In genomic region chr6:119215309-119215708, GRCh38 we compare ENCODE assay signal across 21 cellular contexts.
DNase-seq lines count a peak whose midpoint lies in the region; ATAC-seq, FAIRE-seq and TF ChIP-seq lines count a peak whose summit lies in the region.
"Had no signal": no experiment of that assay in that cellular context is flagged by ENCODE, and none has a peak within 500 bp of the region (broad histone marks: within the 10 kb centered on the region; RNA-seq: fewer than 3 reads in every experiment).

No MANE protein-coding gene starts in this region.

- intact Hi-C loops in Caco-2 (cut with micrococcal nuclease; ENCODE audit: unreplicated experiment): no loop called here
- intact Hi-C loops in CD14-positive monocyte (cut with micrococcal nuclease): no loop called here

- H3K27me3 Mint-ChIP-seq in Caco-2 (ENCODE audit: insufficient read depth, unreplicated experiment): no peaks in the 10 kb centered on the region
- no peaks in the 10 kb centered on the region for H3K27me3 Mint-ChIP-seq in CD14-positive monocyte (ENCODE audit: low read depth in 3 of 3)
- H3K27me3 Mint-ChIP-seq: CD4-positive, alpha-beta memory T cell had no signal

- H3K4me3 Mint-ChIP-seq in Caco-2 (ENCODE audit: unreplicated experiment) (no peak overlapping the region), CD14-positive monocyte (no peak overlapping the region)
- H3K4me3 Mint-ChIP-seq: CD4-positive, alpha-beta memory T cell had no signal

- POLR2A ChIA-PET in Caco-2 (lab: Charles Lee): no interaction called here

- H3K9me3 ChIP-seq in Caco-2: no peaks in the 10 kb centered on the region
- H3K9me3 ChIP-seq: BLaER1, SJSA1 had no signal

- H3K36me3 Mint-ChIP-seq in Caco-2 (ENCODE audit: insufficient read depth, unreplicated experiment) (no peaks in the 10 kb centered on the region), CD14-positive monocyte (peaks cover 0 to 6% of the 10 kb centered on the region in 2 donors)
- H3K36me3 Mint-ChIP-seq: CD4-positive, alpha-beta memory T cell had no signal

- peaks cover 7% of the 10 kb centered on the region for H3K4me1 Mint-ChIP-seq in Caco-2 (ENCODE audit: low read depth, unreplicated experiment)
- H3K4me1 Mint-ChIP-seq in CD14-positive monocyte: no peaks in the 10 kb centered on the region

- peak; percentile 94 for ATAC-seq in left lobe of liver
- peak; percentile 50 for ATAC-seq in omental fat pad (ENCODE audit: low FRiP score)
- ATAC-seq: HCT116 had no signal

- H3K27me3 ChIP-seq in Caco-2 (replicated peaks; ENCODE audit: control insufficient read depth, insufficient read depth, low read length): no peaks in the 10 kb centered on the region
- H3K27me3 ChIP-seq: BLaER1, SJSA1 had no signal

- peaks cover 9% of the 10 kb centered on the region for H3K4me1 ChIP-seq in Caco-2
- H3K4me1 ChIP-seq: BLaER1, SJSA1 had no signal

- H3K9me3 Mint-ChIP-seq in Caco-2 (ENCODE audit: unreplicated experiment) (no peaks in the 10 kb centered on the region), CD14-positive monocyte (no peaks in the 10 kb centered on the region)

- H3K36me3 ChIP-seq in Caco-2 (ENCODE audit: control insufficient read depth, insufficient read depth, low read length): no peaks in the 10 kb centered on the region
- H3K36me3 ChIP-seq: BLaER1, SJSA1 had no signal

- BruUV-seq in Caco-2 (replicated peaks; lab: Mats Ljungman, UMichigan): no TSS peak

- TF ChIP-seq CTCF in choroid plexus epithelial cell (conservative IDR thresholded peaks at IDR 0.05; ENCODE audit: low read depth, low read length) (no peak), omental fat pad (IDR thresholded peaks at IDR 0.05) (no peak), Caco-2 (IDR thresholded peaks at IDR 0.05; ENCODE audit: insufficient read depth in 1 of 2, low read depth in 1 of 2, low read length in 1 of 2, severe bottlenecking in 1 of 2, unreplicated experiment in 1 of 2) (no peak), CD14-positive monocyte (IDR thresholded peaks at IDR 0.05) (no peak)

- H3K4me3 ChIP-seq in choroid plexus epithelial cell (ENCODE audit: low read depth, low read length) (no peak overlapping the region), Caco-2 (ENCODE audit: low read depth, low read length) (no peak overlapping the region)
- H3K4me3 ChIP-seq: BLaER1, SJSA1 had no signal

- DNase-seq in choroid plexus epithelial cell (ENCODE audit: low read depth) (peak; percentile 8), left lobe of liver (ENCODE audit: low spot score) (no peak), omental fat pad (ENCODE audit: low spot score) (no peak), Caco-2 (no peak), RCC 7860 (ENCODE audit: low spot score) (no peak), CD14-positive monocyte (ENCODE audit: low spot score) (no peak)
- DNase-seq in activated CD8-positive, alpha-beta memory T cell treated with anti-CD3 and anti-CD28 coated beads for 24 hours: no peak
- DNase-seq: CD4-positive, alpha-beta memory T cell; MM.1S; NCI-H1048; NCI-H1417 treated with DMSO at 0.1 percent for 48 hours; NCI-H187; NCI-H446; NCI-H526; OCI-M1 had no signal

- CTCF ChIA-PET in Caco-2 (lab: Charles Lee): no interaction called here

- H3K27ac Mint-ChIP-seq in Caco-2 (ENCODE audit: unreplicated experiment) (no peak overlapping the region), CD14-positive monocyte (no peak overlapping the region)
- H3K27ac Mint-ChIP-seq: CD4-positive, alpha-beta memory T cell had no signal

- no peak for FAIRE-seq in RCC 7860 (lab: Jason Lieb, UNC)
- FAIRE-seq: GM12892, GM18507, H1 had no signal
